19 cellular contexts compared by ENCODE assay signal in genomic region chr1:201925961-201926585, GRCh38. TPM values are rescaled to one million over a fixed set of nuclear protein-coding genes. Genes with fewer than 3 reads are reported as not detected.
DNase-seq lines count a peak whose midpoint lies in the region; TF ChIP-seq lines count a peak whose summit lies in the region.
"Had no signal": no experiment of that assay in that cellular context is flagged by ENCODE, and none has a peak within 500 bp of the region (broad histone marks: within the 10 kb centered on the region; RNA-seq: fewer than 3 reads in every experiment).

No MANE protein-coding gene starts in this region.

- no peak overlapping the region for H3K4me3 Mint-ChIP-seq in osteocyte (ENCODE audit: unreplicated experiment)
- H3K4me3 Mint-ChIP-seq: activated T-helper 1 cell treated with anti-CD3 and anti-CD28 coated beads, Interleukin-12 subunit alpha, Interleukin-12 subunit beta, Interleukin-2, Interleukin-4 antibody, amounts not matched to agents 30 ng/mL and 10 ng/mL and 1 ng/mL, durations not matched to agents 14 hours and 24 hours and 36 hours; stimulated activated naive B cell treated with anti-CD40 and anti-IgM and Interleukin-4, amounts not matched to agents 10 μg/mL and 1 μg/mL and 100 μg/mL, for 72 hours had no signal

- peaks cover 5% of the 10 kb centered on the region for H3K36me3 Mint-ChIP-seq in osteocyte (ENCODE audit: unreplicated experiment)
- H3K36me3 Mint-ChIP-seq: stimulated activated naive B cell treated with anti-CD40 and anti-IgM and Interleukin-4, amounts not matched to agents 10 μg/mL and 1 μg/mL and 100 μg/mL, for 72 hours had no signal

- no peak overlapping the region for H3K4me3 ChIP-seq in AG04450 (ENCODE audit: low read depth, low read length)
- H3K4me3 ChIP-seq in esophagus (ENCODE audit: low read depth in 1 of 2, low read length in 2 of 2): no peak overlapping the region
- H3K4me3 ChIP-seq: ovary, Peyer's patch, spleen had no signal

- POLR2A ChIA-PET in AG04450 (lab: Yijun Ruan, JAX): interaction anchor here (1.2 kb wide), 1 partner anchor 9 kb away, joined by 4 read pairs; no protein-coding TSS in a partner anchor

- H3K27ac ChIP-seq in AG04450 (ENCODE audit: low read depth, low read length): peak overlapping the region; percentile 65
- peak overlapping the region; percentile 8 to 34 for H3K27ac ChIP-seq in esophagus (ENCODE audit: low read depth in 2 of 2, low read length in 1 of 2)
- H3K27ac ChIP-seq in caudate nucleus (ENCODE audit: low read depth, low read length): no peak overlapping the region
- H3K27ac ChIP-seq: spleen had no signal

- H3K27me3 Mint-ChIP-seq in osteocyte (ENCODE audit: unreplicated experiment): no peaks in the 10 kb centered on the region

- H3K9me3 ChIP-seq in AG04450 (ENCODE audit: control insufficient read depth, insufficient read depth, low read length) (no peaks in the 10 kb centered on the region), esophagus (ENCODE audit: control insufficient read depth in 2 of 2, insufficient read depth in 1 of 2, low read depth in 1 of 2, low read length in 1 of 2) (no peaks in the 10 kb centered on the region)
- H3K9me3 ChIP-seq: ovary, Peyer's patch, spleen had no signal

- DNase-seq in AG04450 (ENCODE audit: low read depth, low spot score): no peak
- DNase-seq in NCI-H446 treated with DMSO at 0.1 percent for 48 hours (lab: John Stamatoyannopoulos, UW): peak; percentile 74
- DNase-seq in osteocyte (ENCODE audit: extremely low spot score, unreplicated experiment): no peak
- no peak for DNase-seq in NCI-H2029 (lab: John Stamatoyannopoulos, UW)
- no peak for DNase-seq in GM19240 (ENCODE audit: insufficient read length, low spot score)
- DNase-seq in NCI-H748 treated with DMSO at 0.1 percent for 48 hours (lab: John Stamatoyannopoulos, UW): no peak
- no peak for DNase-seq in caudate nucleus (lab: John Stamatoyannopoulos, UW)
- DNase-seq: DMS79 treated with DMSO at 0.1 percent for 48 hours; hippocampal formation; NCI-H187; ovary; Peyer's patch; spleen; stimulated activated naive B cell treated with anti-CD40 and anti-IgM and Interleukin-4, amounts not matched to agents 10 μg/mL and 1 μg/mL and 100 μg/mL, for 72 hours; SW 1271 had no signal

- TF ChIP-seq CTCF in AG04450 (IDR thresholded peaks at IDR 0.05; ENCODE audit: low read depth, low read length) (no peak), osteocyte (IDR thresholded peaks at IDR 0.05) (no peak)

- WGBS in esophagus, 2 donors: 70 to 72% methylated on average over 5 of the region's 5 CpGs

- peaks cover 4% of the 10 kb centered on the region for H3K9me3 Mint-ChIP-seq in osteocyte (ENCODE audit: unreplicated experiment)
- H3K9me3 Mint-ChIP-seq: activated T-helper 1 cell treated with anti-CD3 and anti-CD28 coated beads, Interleukin-12 subunit alpha, Interleukin-12 subunit beta, Interleukin-2, Interleukin-4 antibody, amounts not matched to agents 30 ng/mL and 10 ng/mL and 1 ng/mL, durations not matched to agents 14 hours and 24 hours and 36 hours; stimulated activated naive B cell treated with anti-CD40 and anti-IgM and Interleukin-4, amounts not matched to agents 10 μg/mL and 1 μg/mL and 100 μg/mL, for 72 hours had no signal

- H3K27me3 ChIP-seq in AG04450 (ENCODE audit: control insufficient read depth, insufficient read depth, low read length): no peaks in the 10 kb centered on the region
- no peaks in the 10 kb centered on the region for H3K27me3 ChIP-seq in esophagus (ENCODE audit: control insufficient read depth in 1 of 2, insufficient read depth in 2 of 2, low read length in 2 of 2)
- H3K27me3 ChIP-seq: ovary, Peyer's patch had no signal

- CTCF ChIA-PET in AG04450 (lab: Charles Lee): no interaction called here

- H3K4me1 Mint-ChIP-seq in osteocyte (ENCODE audit: unreplicated experiment): peaks cover 19% of the 10 kb centered on the region
- H3K4me1 Mint-ChIP-seq: stimulated activated naive B cell treated with anti-CD40 and anti-IgM and Interleukin-4, amounts not matched to agents 10 μg/mL and 1 μg/mL and 100 μg/mL, for 72 hours had no signal

- H3K4me1 ChIP-seq in esophagus (ENCODE audit: control insufficient read depth in 2 of 2, insufficient read depth in 2 of 2, low read length in 1 of 2): peaks cover 0 to 4% of the 10 kb centered on the region in 2 donors
- H3K4me1 ChIP-seq: spleen had no signal

- H3K27ac Mint-ChIP-seq in osteocyte (ENCODE audit: unreplicated experiment): peak overlapping the region; percentile 78
- H3K27ac Mint-ChIP-seq: activated T-helper 1 cell treated with anti-CD3 and anti-CD28 coated beads, Interleukin-12 subunit alpha, Interleukin-12 subunit beta, Interleukin-2, Interleukin-4 antibody, amounts not matched to agents 30 ng/mL and 10 ng/mL and 1 ng/mL, durations not matched to agents 14 hours and 24 hours and 36 hours; stimulated activated naive B cell treated with anti-CD40 and anti-IgM and Interleukin-4, amounts not matched to agents 10 μg/mL and 1 μg/mL and 100 μg/mL, for 72 hours had no signal

- H3K36me3 ChIP-seq in esophagus (ENCODE audit: control insufficient read depth in 2 of 2, insufficient read depth in 2 of 2, low read length in 1 of 2): no peaks in the 10 kb centered on the region
- H3K36me3 ChIP-seq: ovary, Peyer's patch, spleen had no signal

RNA-seq across cellular contexts. Expression of gene LMOD1, which starts 20.3 kb away (rescaled TPM):
- 41.1 and 52.6 TPM in 2 replicates for polyA plus RNA-seq in AG04450 (2011; rRNA removed)
- polyA minus RNA-seq in AG04450 (2011; rRNA and poly(A)+ RNA removed): 57.1 and 72.9 TPM in 2 replicates
- 10 to 100 TPM; 30.2 to 60.4 TPM for polyA plus RNA-seq in esophagus
- total RNA-seq in osteocyte: 15.1 and 15.9 TPM in 2 replicates
- total RNA-seq: A673; activated T-helper 1 cell treated with anti-CD3 and anti-CD28 coated beads, Interleukin-12 subunit alpha, Interleukin-12 subunit beta, Interleukin-2, Interleukin-4 antibody, amounts not matched to agents 30 ng/mL and 10 ng/mL and 1 ng/mL, durations not matched to agents 14 hours and 24 hours and 36 hours; mononuclear cell had no signal

RNA-seq across cellular contexts. Expression of gene TIMM17A, which starts 29.2 kb away (rescaled TPM):
- polyA plus RNA-seq in AG04450 (2011; rRNA removed) (75.2 and 104 TPM in 2 replicates), esophagus (10 to 100 TPM; 21.7 to 37.4 TPM)
- 41.7 and 43.2 TPM in 2 replicates for polyA minus RNA-seq in AG04450 (2011; rRNA and poly(A)+ RNA removed)
- total RNA-seq in osteocyte: 48.0 and 50.8 TPM in 2 replicates

RNA-seq across cellular contexts. Expression of gene SHISA4, which starts 37.4 kb away (rescaled TPM):
- 24.4 and 36.4 TPM in 2 replicates for polyA plus RNA-seq in AG04450 (2011; rRNA removed)
- 24.8 and 25.7 TPM in 2 replicates for polyA minus RNA-seq in AG04450 (2011; rRNA and poly(A)+ RNA removed)
- polyA plus RNA-seq in esophagus: 1 to 10 TPM; 2.3 to 3.7 TPM
- 31.4 and 32.1 TPM in 2 replicates for total RNA-seq in osteocyte

RNA-seq across cellular contexts. Expression of gene RNPEP, which starts 56.4 kb away (rescaled TPM):
- polyA plus RNA-seq in AG04450 (2011; rRNA removed) (86.8 and 89.0 TPM in 2 replicates), esophagus (10 to 100 TPM; 45.3 to 52.3 TPM)
- 52.7 and 53.0 TPM in 2 replicates for polyA minus RNA-seq in AG04450 (2011; rRNA and poly(A)+ RNA removed)
- total RNA-seq in osteocyte: 51.4 and 53.9 TPM in 2 replicates
